In genomic region chr7:117138474-117138873, GRCh38 we compare ENCODE assay signal across 27 cellular contexts.
"Had no signal": no experiment of that assay in that cellular context is flagged by ENCODE, and none has a peak within 500 bp of the region (broad histone marks: within the 10 kb centered on the region; RNA-seq: fewer than 3 reads in every experiment).

No MANE protein-coding gene starts in this region.

- H3K27ac ChIP-seq: ascending aorta, body of pancreas, Peyer's patch, RWPE1, SJSA1 had no signal

- H3K27ac Mint-ChIP-seq: activated B cell treated with CpG ODN at 0.5 μM for 24 hours; activated CD4-positive, alpha-beta T cell treated with anti-CD3 and anti-CD28 coated beads, Interleukin-2, amount 10 ng/mL, durations not matched to agents 24 days and 14 days; activated CD8-positive, alpha-beta memory T cell treated with anti-CD3 and anti-CD28 coated beads, Interleukin-2, amount 10 ng/mL, durations not matched to agents 7 days and 5 days; activated naive CD4-positive, alpha-beta T cell treated with anti-CD3 and anti-CD28 coated beads, Interleukin-2, amount 50 U/mL, for 72 hours; activated naive CD8-positive, alpha-beta T cell treated with anti-CD3 and anti-CD28 coated beads, Interleukin-2, amount 50 U/mL, for 24 hours; T-helper 17 cell had no signal

- FAIRE-seq: bronchial epithelial cell had no signal

- H3K4me1 ChIP-seq: body of pancreas, Peyer's patch had no signal

- H3K9me3 Mint-ChIP-seq: activated B cell treated with CpG ODN at 0.5 μM for 24 hours; activated CD4-positive, alpha-beta T cell treated with anti-CD3 and anti-CD28 coated beads, Interleukin-2, amount 10 ng/mL, durations not matched to agents 24 days and 14 days; activated naive CD4-positive, alpha-beta T cell treated with anti-CD3 and anti-CD28 coated beads, Interleukin-2, amount 50 U/mL, for 72 hours; activated naive CD8-positive, alpha-beta T cell treated with anti-CD3 and anti-CD28 coated beads, Interleukin-2, amount 50 U/mL, for 24 hours; activated T-cell treated with anti-CD3 and anti-CD28 coated beads, Interleukin-2, amount 50 U/mL, for 4 hours; central memory CD8-positive, alpha-beta T cell had no signal

- H3K9me3 ChIP-seq: ascending aorta, body of pancreas, Peyer's patch, SJSA1 had no signal

- DNase-seq: activated B cell treated with CpG ODN at 0.5 μM for 24 hours; activated CD4-positive, alpha-beta T cell treated with anti-CD3 and anti-CD28 coated beads for 1 hour; activated CD4-positive, alpha-beta T cell treated with anti-CD3 and anti-CD28 coated beads, Interleukin-2, amount 10 ng/mL, durations not matched to agents 24 days and 14 days; activated CD4-positive, alpha-beta T cell treated with anti-CD3 and anti-CD28 coated beads, Interleukin-2, amount 50 U/mL, for 48 hours; activated CD8-positive, alpha-beta memory T cell treated with anti-CD3 and anti-CD28 coated beads, Interleukin-2, amount 10 ng/mL, durations not matched to agents 7 days and 5 days; activated effector memory CD4-positive, alpha-beta T cell treated with anti-CD3 and anti-CD28 coated beads, Interleukin-2, amount 50 U/mL, for 16 hours; activated naive CD4-positive, alpha-beta T cell treated with Interleukin-2 at 50 U/mL for 16 hours; activated naive CD8-positive, alpha-beta T cell treated with anti-CD3 and anti-CD28 coated beads, Interleukin-2, amount 50 U/mL, for 24 hours; activated T-cell treated with anti-CD3 and anti-CD28 coated beads, Interleukin-2, amount 50 U/mL, for 4 hours; amniotic stem cell; body of pancreas; Kasumi-1; NCI-H1048; NCI-H146; NCI-H187 treated with DMSO at 0.1 percent for 48 hours; NCI-H2081 treated with DMSO at 0.1 percent for 48 hours; NCI-H446; Peyer's patch; SHP77; T-helper 17 cell; T-helper 9 cell had no signal

- ATAC-seq: activated CD8-positive, alpha-beta memory T cell treated with anti-CD3 and anti-CD28 coated beads, Interleukin-2, amount 10 ng/mL, durations not matched to agents 7 days and 5 days; activated naive CD4-positive, alpha-beta T cell treated with anti-CD3 and anti-CD28 coated beads, Interleukin-2, amount 50 U/mL, for 72 hours; activated naive CD8-positive, alpha-beta T cell treated with anti-CD3 and anti-CD28 coated beads, Interleukin-2, amount 50 U/mL, for 24 hours; activated T-cell treated with anti-CD3 and anti-CD28 coated beads, Interleukin-2, amount 50 U/mL, for 4 hours; body of pancreas; T-helper 17 cell had no signal

- H3K27me3 Mint-ChIP-seq: activated B cell treated with CpG ODN at 0.5 μM for 24 hours; activated CD4-positive, alpha-beta T cell treated with anti-CD3 and anti-CD28 coated beads, Interleukin-2, amount 10 ng/mL, durations not matched to agents 24 days and 14 days; activated CD8-positive, alpha-beta memory T cell treated with anti-CD3 and anti-CD28 coated beads, Interleukin-2, amount 10 ng/mL, durations not matched to agents 7 days and 5 days; activated naive CD8-positive, alpha-beta T cell treated with anti-CD3 and anti-CD28 coated beads, Interleukin-2, amount 50 U/mL, for 24 hours; central memory CD8-positive, alpha-beta T cell; T-helper 17 cell had no signal

- H3K27me3 ChIP-seq: ascending aorta, body of pancreas, Peyer's patch, SJSA1 had no signal

- H3K36me3 Mint-ChIP-seq: activated naive CD4-positive, alpha-beta T cell treated with anti-CD3 and anti-CD28 coated beads, Interleukin-2, amount 50 U/mL, for 72 hours had no signal

- H3K4me3 ChIP-seq: ascending aorta, body of pancreas, Peyer's patch, SJSA1 had no signal

- H3K4me1 Mint-ChIP-seq: activated B cell treated with CpG ODN at 0.5 μM for 24 hours; activated naive CD8-positive, alpha-beta T cell treated with anti-CD3 and anti-CD28 coated beads, Interleukin-2, amount 50 U/mL, for 24 hours; central memory CD8-positive, alpha-beta T cell had no signal

- H3K4me3 Mint-ChIP-seq: activated B cell treated with CpG ODN at 0.5 μM for 24 hours; activated CD4-positive, alpha-beta T cell treated with anti-CD3 and anti-CD28 coated beads, Interleukin-2, amount 10 ng/mL, durations not matched to agents 24 days and 14 days; activated CD8-positive, alpha-beta memory T cell treated with anti-CD3 and anti-CD28 coated beads, Interleukin-2, amount 10 ng/mL, durations not matched to agents 7 days and 5 days; activated naive CD8-positive, alpha-beta T cell treated with anti-CD3 and anti-CD28 coated beads, Interleukin-2, amount 50 U/mL, for 24 hours; activated T-cell treated with anti-CD3 and anti-CD28 coated beads, Interleukin-2, amount 50 U/mL, for 4 hours; central memory CD8-positive, alpha-beta T cell; T-helper 17 cell had no signal
